Comparison of ENCODE assay signal across 10 cellular contexts in the genomic region with DNA sequence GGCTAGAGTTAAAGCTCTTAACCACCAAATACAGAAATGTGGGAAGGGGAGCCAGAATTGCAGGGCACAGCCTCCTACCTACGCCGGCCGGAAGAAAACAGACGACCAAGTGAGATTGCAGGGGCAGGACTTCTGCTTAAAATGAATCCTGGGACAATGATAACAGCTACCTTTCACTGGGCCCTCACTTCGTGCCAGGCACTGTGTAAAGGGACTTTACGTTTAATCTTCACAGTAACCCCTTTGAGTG. TPM values are rescaled to one million over a fixed set of nuclear protein-coding genes. Genes with fewer than 3 reads are reported as not detected.
DNase-seq lines count a peak whose midpoint lies in the region; ATAC-seq, FAIRE-seq and TF ChIP-seq lines count a peak whose summit lies in the region.
"Had no signal": no experiment of that assay in that cellular context is flagged by ENCODE, and none has a peak within 500 bp of the region (broad histone marks: within the 10 kb centered on the region; RNA-seq: fewer than 3 reads in every experiment).

A gene (minus strand): TSS at position 212 of the 250 bp plus-strand sequence. CDS start 6,746 bp downstream, outside the sequence.

- peak within 1 kb of the TSS; percentile 99 for H3K4me2 ChIP-seq in keratinocyte (ENCODE audit: control insufficient read depth, extremely low read depth, insufficient read depth, low read depth, low read length)

- peak within 1 kb of the TSS; percentile 89 for H2AFZ ChIP-seq in keratinocyte (ENCODE audit: control insufficient read depth, low read length)

- no peaks in the 10 kb centered on the region for H3K9me3 Mint-ChIP-seq in T-helper 1 cell treated with Interleukin-12 subunit alpha and Interleukin-12 subunit beta and Interleukin-4 antibody, amounts not matched to agents 30 μg/mL and 1 μg/mL, for 36 hours
- no peaks in the 10 kb centered on the region for H3K9me3 Mint-ChIP-seq in activated naive CD8-positive, alpha-beta T cell treated with anti-CD3 and anti-CD28 coated beads for 36 hours

- dilution Hi-C loops in keratinocyte (cut with MboI; ENCODE audit: extremely low pct_ligation_motif_present, low sequenced_read_pairs) = no loop called here

- H3K4me3 Mint-ChIP-seq in T-helper 1 cell treated with Interleukin-12 subunit alpha and Interleukin-12 subunit beta and Interleukin-4 antibody, amounts not matched to agents 30 μg/mL and 1 μg/mL, for 36 hours = peak within 1 kb of the TSS; percentile 96
- H3K4me3 Mint-ChIP-seq in activated naive CD8-positive, alpha-beta T cell treated with anti-CD3 and anti-CD28 coated beads for 36 hours = peak within 1 kb of the TSS; percentile 96

- no peak for TF ChIP-seq EP300 in suprapubic skin (IDR thresholded peaks at IDR 0.05)

- ATAC-seq in GM18505 (IDR thresholded peaks at IDR 0.05; ENCODE audit: unreplicated experiment) = no peak

- H3K36me3 Mint-ChIP-seq in T-helper 1 cell treated with Interleukin-12 subunit alpha and Interleukin-12 subunit beta and Interleukin-4 antibody, amounts not matched to agents 30 μg/mL and 1 μg/mL, for 36 hours (ENCODE audit: low read depth) = peaks cover 5% of the 10 kb centered on the region
- H3K36me3 Mint-ChIP-seq in activated naive CD8-positive, alpha-beta T cell treated with anti-CD3 and anti-CD28 coated beads for 36 hours = peaks cover 14% of the 10 kb centered on the region

- H3K27ac Mint-ChIP-seq in T-helper 1 cell treated with Interleukin-12 subunit alpha and Interleukin-12 subunit beta and Interleukin-4 antibody, amounts not matched to agents 30 μg/mL and 1 μg/mL, for 36 hours = peak within 1 kb of the TSS; percentile 94
- peak within 1 kb of the TSS; percentile 96 for H3K27ac Mint-ChIP-seq in activated naive CD8-positive, alpha-beta T cell treated with anti-CD3 and anti-CD28 coated beads for 36 hours

- H3K36me3 ChIP-seq in keratinocyte (ENCODE audit: control insufficient read depth in 2 of 2, extremely low read depth in 1 of 2, insufficient read depth in 2 of 2, low read length in 2 of 2) = no peaks in the 10 kb centered on the region
- H3K36me3 ChIP-seq in suprapubic skin = no peaks in the 10 kb centered on the region

- FAIRE-seq in keratinocyte (lab: Jason Lieb, UNC) = no peak
- FAIRE-seq: islet of Langerhans had no signal

- H3K27me3 Mint-ChIP-seq in T-helper 1 cell treated with Interleukin-12 subunit alpha and Interleukin-12 subunit beta and Interleukin-4 antibody, amounts not matched to agents 30 μg/mL and 1 μg/mL, for 36 hours (ENCODE audit: low read depth) = no peaks in the 10 kb centered on the region
- H3K27me3 Mint-ChIP-seq in activated naive CD8-positive, alpha-beta T cell treated with anti-CD3 and anti-CD28 coated beads for 36 hours = no peaks in the 10 kb centered on the region

- DNase-seq in T-helper 1 cell (no peak), keratinocyte (ENCODE audit: low read depth, low spot score) (no peak), suprapubic skin (ENCODE audit: low spot score in 2 of 2) (no peak), NCI-H1417 (lab: John Stamatoyannopoulos, UW) (no peak), NOMO-1 treated with dmso at 0.1 percent for 144 hours (lab: John Stamatoyannopoulos, UW; ENCODE audit: unreplicated experiment) (no peak)
- DNase-seq in activated naive CD8-positive, alpha-beta T cell treated with anti-CD3 and anti-CD28 coated beads for 36 hours = no peak
- DNase-seq: NCI-H2029 treated with DMSO at 0.1 percent for 48 hours had no signal

- peak within 1 kb of the TSS; percentile 90 for H3K9ac ChIP-seq in keratinocyte (ENCODE audit: control insufficient read depth, extremely low read depth, insufficient read depth, low read length)

- peaks cover 43% of the 10 kb centered on the region for H3K79me2 ChIP-seq in keratinocyte (ENCODE audit: control insufficient read depth, insufficient read depth, low read length)

- WGBS in suprapubic skin = 11% methylated on average over 6 of the region's 6 CpGs

- no peaks in the 10 kb centered on the region for H3K9me1 ChIP-seq in keratinocyte (ENCODE audit: control insufficient read depth, extremely low read depth, insufficient read depth, low read length)

- TF ChIP-seq CTCF in keratinocyte (optimal IDR thresholded peaks at IDR 0.05 in 1 of 3, IDR thresholded peaks at IDR 0.05 in 1 of 3, conservative IDR thresholded peaks at IDR 0.05 in 1 of 3; ENCODE audit: extremely low read depth in 1 of 3, insufficient read depth in 2 of 3, low read length in 3 of 3) (no peak), suprapubic skin (IDR thresholded peaks at IDR 0.05) (no peak)

- peak within 1 kb of the TSS; percentile 87 for H3K27ac ChIP-seq in keratinocyte (ENCODE audit: control insufficient read depth, insufficient read depth, low read length)
- peak within 1 kb of the TSS; percentile 84 for H3K27ac ChIP-seq in suprapubic skin

- no peaks in the 10 kb centered on the region for H4K20me1 ChIP-seq in keratinocyte (ENCODE audit: control insufficient read depth, extremely low read depth, insufficient read depth, low read length)

- H3K27me3 ChIP-seq in keratinocyte (ENCODE audit: control insufficient read depth, extremely low read depth, insufficient read depth, low read length) (no peaks in the 10 kb centered on the region), suprapubic skin (no peaks in the 10 kb centered on the region)

- H3K4me1 ChIP-seq in keratinocyte (ENCODE audit: control insufficient read depth, extremely low read depth, insufficient read depth, low read length) = peaks cover 25% of the 10 kb centered on the region
- peaks cover 51% of the 10 kb centered on the region for H3K4me1 ChIP-seq in suprapubic skin

- peaks cover 58% of the 10 kb centered on the region for H3K4me1 Mint-ChIP-seq in T-helper 1 cell treated with Interleukin-12 subunit alpha and Interleukin-12 subunit beta and Interleukin-4 antibody, amounts not matched to agents 30 μg/mL and 1 μg/mL, for 36 hours (ENCODE audit: low read depth)
- H3K4me1 Mint-ChIP-seq in activated naive CD8-positive, alpha-beta T cell treated with anti-CD3 and anti-CD28 coated beads for 36 hours = peaks cover 51% of the 10 kb centered on the region

- H3K4me3 ChIP-seq in keratinocyte (ENCODE audit: control insufficient read depth in 2 of 3, extremely low read depth in 1 of 3, insufficient read depth in 2 of 3, low read depth in 1 of 3, low read length in 3 of 3) (peak within 1 kb of the TSS; percentile 66 to 95 (median 89)), suprapubic skin (peak within 1 kb of the TSS; percentile 76)

- TF ChIP-seq POLR2A in suprapubic skin (IDR thresholded peaks at IDR 0.05) (no peak), GM18505 (IDR thresholded peaks at IDR 0.05; ENCODE audit: borderline replicate concordance, extremely low read depth, insufficient read depth, insufficient read length) (no peak)

- H3K9me3 ChIP-seq in keratinocyte (ENCODE audit: control insufficient read depth, low read depth, low read length) = no peaks in the 10 kb centered on the region
- H3K9me3 ChIP-seq in suprapubic skin = no peaks in the 10 kb centered on the region

RNA-seq across cellular contexts. Expression of the gene that starts here (rescaled TPM):
- total RNA-seq in activated naive CD8-positive, alpha-beta T cell treated with anti-CD3 and anti-CD28 coated beads for 36 hours = under 1 TPM; 0.64 to 0.91 TPM
- polyA plus RNA-seq in keratinocyte = 0.17 to 0.23 TPM in 2 of 3 replicates, not detected in the other
- polyA plus RNA-seq in keratinocyte (2011; ENCODE audit: low read depth) = not detected
- polyA plus RNA-seq in keratinocyte (2011; cell fraction: cytosol; rRNA removed) = not detected in 2 replicates
- not detected in 2 replicates for polyA plus RNA-seq in keratinocyte (2011; cell fraction: nucleus; rRNA removed)
- polyA plus RNA-seq in keratinocyte (2012; ENCODE audit: low replicate concordance) = not detected in 2 replicates
- polyA minus RNA-seq in keratinocyte = not detected in 3 replicates
- not detected for polyA minus RNA-seq in keratinocyte (2011; cell fraction: cytosol; rRNA and poly(A)+ RNA removed)
- polyA minus RNA-seq in keratinocyte (2011; cell fraction: nucleus; rRNA and poly(A)+ RNA removed) = not detected in 2 replicates
- total RNA-seq in suprapubic skin = not detected
